Comparison of ENCODE assay signal across 1 cellular context in genomic region chr22:37659897-37660708, GRCh38.
TF ChIP-seq lines count a peak whose summit lies in the region.

No MANE protein-coding gene starts in this region.

TF ChIP-seq in GM23338, 12 proteins besides CTCF, POLR2A, EP300 and RAD21 (continued from another document):
- TF ChIP-seq, protein P1, sequence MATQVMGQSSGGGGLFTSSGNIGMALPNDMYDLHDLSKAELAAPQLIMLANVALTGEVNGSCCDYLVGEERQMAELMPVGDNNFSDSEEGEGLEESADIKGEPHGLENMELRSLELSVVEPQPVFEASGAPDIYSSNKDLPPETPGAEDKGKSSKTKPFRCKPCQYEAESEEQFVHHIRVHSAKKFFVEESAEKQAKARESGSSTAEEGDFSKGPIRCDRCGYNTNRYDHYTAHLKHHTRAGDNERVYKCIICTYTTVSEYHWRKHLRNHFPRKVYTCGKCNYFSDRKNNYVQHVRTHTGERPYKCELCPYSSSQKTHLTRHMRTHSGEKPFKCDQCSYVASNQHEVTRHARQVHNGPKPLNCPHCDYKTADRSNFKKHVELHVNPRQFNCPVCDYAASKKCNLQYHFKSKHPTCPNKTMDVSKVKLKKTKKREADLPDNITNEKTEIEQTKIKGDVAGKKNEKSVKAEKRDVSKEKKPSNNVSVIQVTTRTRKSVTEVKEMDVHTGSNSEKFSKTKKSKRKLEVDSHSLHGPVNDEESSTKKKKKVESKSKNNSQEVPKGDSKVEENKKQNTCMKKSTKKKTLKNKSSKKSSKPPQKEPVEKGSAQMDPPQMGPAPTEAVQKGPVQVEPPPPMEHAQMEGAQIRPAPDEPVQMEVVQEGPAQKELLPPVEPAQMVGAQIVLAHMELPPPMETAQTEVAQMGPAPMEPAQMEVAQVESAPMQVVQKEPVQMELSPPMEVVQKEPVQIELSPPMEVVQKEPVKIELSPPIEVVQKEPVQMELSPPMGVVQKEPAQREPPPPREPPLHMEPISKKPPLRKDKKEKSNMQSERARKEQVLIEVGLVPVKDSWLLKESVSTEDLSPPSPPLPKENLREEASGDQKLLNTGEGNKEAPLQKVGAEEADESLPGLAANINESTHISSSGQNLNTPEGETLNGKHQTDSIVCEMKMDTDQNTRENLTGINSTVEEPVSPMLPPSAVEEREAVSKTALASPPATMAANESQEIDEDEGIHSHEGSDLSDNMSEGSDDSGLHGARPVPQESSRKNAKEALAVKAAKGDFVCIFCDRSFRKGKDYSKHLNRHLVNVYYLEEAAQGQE (IDR thresholded peaks at IDR 0.05; ENCODE audit: unreplicated experiment) = no peak
- TF ChIP-seq JUNB (IDR thresholded peaks at IDR 0.05; ENCODE audit: unreplicated experiment) = no peak
- no peak for TF ChIP-seq POLR2AphosphoS5 (IDR thresholded peaks at IDR 0.05; ENCODE audit: low read depth)
- no peak for TF ChIP-seq ZNF462 (CRISPR knock-in tag; IDR thresholded peaks at IDR 0.05)
- no peak for TF ChIP-seq ZNF331 (CRISPR knock-in tag; IDR thresholded peaks at IDR 0.05; ENCODE audit: low read depth)
- TF ChIP-seq CREB1 (CRISPR knock-in tag; IDR thresholded peaks at IDR 0.05; ENCODE audit: low read depth) = no peak
- no peak for TF ChIP-seq EZH2phosphoT487 (IDR thresholded peaks at IDR 0.05; ENCODE audit: unreplicated experiment)
